In the genomic region with DNA sequence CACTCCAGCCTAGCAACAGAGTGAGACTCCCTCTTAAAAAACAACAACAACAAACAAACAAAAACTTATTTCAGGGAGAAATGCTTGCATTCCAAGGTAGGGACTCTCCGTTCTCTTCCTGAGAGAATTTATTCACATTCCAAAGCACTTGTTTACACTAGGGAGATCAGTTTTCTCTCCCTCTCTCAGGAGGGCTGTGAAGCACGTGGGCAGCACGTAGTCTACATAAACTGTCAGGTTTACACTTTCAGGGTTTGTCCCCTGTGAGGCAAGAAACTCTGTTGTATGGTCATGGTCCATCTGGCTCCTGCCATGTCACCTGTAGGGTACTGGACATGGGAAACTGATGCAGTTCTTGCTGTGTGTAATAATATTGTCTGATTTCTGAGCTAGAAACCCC, we compare ENCODE assay signal across 1 cellular context.
TF ChIP-seq lines count a peak whose summit lies in the region.

No MANE protein-coding gene starts in this region.

TF ChIP-seq in HepG2, 621 proteins besides CTCF, POLR2A, EP300 and RAD21 (continued from another document and continues in another):
- TF ChIP-seq, protein P1, sequence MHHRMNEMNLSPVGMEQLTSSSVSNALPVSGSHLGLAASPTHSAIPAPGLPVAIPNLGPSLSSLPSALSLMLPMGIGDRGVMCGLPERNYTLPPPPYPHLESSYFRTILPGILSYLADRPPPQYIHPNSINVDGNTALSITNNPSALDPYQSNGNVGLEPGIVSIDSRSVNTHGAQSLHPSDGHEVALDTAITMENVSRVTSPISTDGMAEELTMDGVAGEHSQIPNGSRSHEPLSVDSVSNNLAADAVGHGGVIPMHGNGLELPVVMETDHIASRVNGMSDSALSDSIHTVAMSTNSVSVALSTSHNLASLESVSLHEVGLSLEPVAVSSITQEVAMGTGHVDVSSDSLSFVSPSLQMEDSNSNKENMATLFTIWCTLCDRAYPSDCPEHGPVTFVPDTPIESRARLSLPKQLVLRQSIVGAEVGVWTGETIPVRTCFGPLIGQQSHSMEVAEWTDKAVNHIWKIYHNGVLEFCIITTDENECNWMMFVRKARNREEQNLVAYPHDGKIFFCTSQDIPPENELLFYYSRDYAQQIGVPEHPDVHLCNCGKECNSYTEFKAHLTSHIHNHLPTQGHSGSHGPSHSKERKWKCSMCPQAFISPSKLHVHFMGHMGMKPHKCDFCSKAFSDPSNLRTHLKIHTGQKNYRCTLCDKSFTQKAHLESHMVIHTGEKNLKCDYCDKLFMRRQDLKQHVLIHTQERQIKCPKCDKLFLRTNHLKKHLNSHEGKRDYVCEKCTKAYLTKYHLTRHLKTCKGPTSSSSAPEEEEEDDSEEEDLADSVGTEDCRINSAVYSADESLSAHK (CRISPR knock-in tag; IDR thresholded peaks at IDR 0.05; ENCODE audit: borderline replicate concordance), result no peak
- TF ChIP-seq, protein P2, sequence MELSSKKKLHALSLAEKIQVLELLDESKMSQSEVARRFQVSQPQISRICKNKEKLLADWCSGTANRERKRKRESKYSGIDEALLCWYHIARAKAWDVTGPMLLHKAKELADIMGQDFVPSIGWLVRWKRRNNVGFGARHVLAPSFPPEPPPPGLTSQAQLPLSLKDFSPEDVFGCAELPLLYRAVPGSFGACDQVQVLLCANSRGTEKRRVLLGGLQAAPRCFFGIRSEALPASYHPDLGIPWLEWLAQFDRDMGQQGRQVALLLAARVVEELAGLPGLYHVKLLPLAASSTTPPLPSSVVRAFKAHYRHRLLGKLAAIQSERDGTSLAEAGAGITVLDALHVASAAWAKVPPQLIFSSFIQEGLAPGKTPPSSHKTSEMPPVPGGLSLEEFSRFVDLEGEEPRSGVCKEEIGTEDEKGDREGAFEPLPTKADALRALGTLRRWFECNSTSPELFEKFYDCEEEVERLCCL (CRISPR knock-in tag; IDR thresholded peaks at IDR 0.05; ENCODE audit: borderline replicate concordance), result no peak
- TF ChIP-seq PAF1 (CRISPR knock-in tag; IDR thresholded peaks at IDR 0.05) (no peak), TAF1 (CRISPR knock-in tag; IDR thresholded peaks at IDR 0.05) (no peak), ATF7-NPFF (CRISPR knock-in tag; IDR thresholded peaks at IDR 0.05; ENCODE audit: low read depth) (no peak), ZSCAN25 (CRISPR knock-in tag; IDR thresholded peaks at IDR 0.05) (no peak), ZNF607 (CRISPR knock-in tag; IDR thresholded peaks at IDR 0.05; ENCODE audit: borderline replicate concordance) (0 out of 2 replicates have a peak, but pooled peaks have one; percentile 45), ZNF317 (CRISPR knock-in tag; IDR thresholded peaks at IDR 0.05) (0 out of 2 replicates have a peak, but pooled peaks have one; percentile 48), KDM6A (CRISPR knock-in tag; IDR thresholded peaks at IDR 0.05; ENCODE audit: low read depth) (no peak), FOSL2 (CRISPR knock-in tag; IDR thresholded peaks at IDR 0.05) (peak; percentile 19; the same call in 1 of the 2 replicates), HNF4G (IDR thresholded peaks at IDR 0.05; ENCODE audit: borderline replicate concordance, low read depth, low read length) (no peak), HNF4G (CRISPR knock-in tag; IDR thresholded peaks at IDR 0.05; ENCODE audit: borderline replicate concordance, low read depth) (no peak), SIX4 (CRISPR knock-in tag; IDR thresholded peaks at IDR 0.05) (peak; percentile 73; the same call in 1 of the 2 replicates), ZNF274 (CRISPR knock-in tag; IDR thresholded peaks at IDR 0.05) (no peak), ZNF558 (CRISPR knock-in tag; IDR thresholded peaks at IDR 0.05; ENCODE audit: borderline replicate concordance) (no peak; the same call in 1 of the 2 replicates), TGIF2 (CRISPR knock-in tag; IDR thresholded peaks at IDR 0.05) (0 out of 2 replicates have a peak, but pooled peaks have one; percentile 54), HES4 (CRISPR knock-in tag; IDR thresholded peaks at IDR 0.05; ENCODE audit: borderline replicate concordance) (no peak), ZNF776 (CRISPR knock-in tag; IDR thresholded peaks at IDR 0.05) (no peak), ZNF335 (CRISPR knock-in tag; IDR thresholded peaks at IDR 0.05) (no peak), HHEX (CRISPR knock-in tag; IDR thresholded peaks at IDR 0.05) (peak; percentile 43; the same call in 1 of the 2 replicates), SPEN (CRISPR knock-in tag; IDR thresholded peaks at IDR 0.05; ENCODE audit: low read depth) (peak; percentile 46; the same call in 1 of the 2 replicates), SOX13 (IDR thresholded peaks at IDR 0.05) (no peak), SOX13 (CRISPR knock-in tag; conservative IDR thresholded peaks at IDR 0.05 in 1 of 2, IDR thresholded peaks at IDR 0.05 in 1 of 2) (peak in 1 of 2 experiments; percentile 46; a peak in 1 of 4 replicates), HNRNPUL1 (IDR thresholded peaks at IDR 0.05; ENCODE audit: low read depth, low read length) (no peak), ZNF556 (CRISPR knock-in tag; IDR thresholded peaks at IDR 0.05; ENCODE audit: borderline replicate concordance) (0 out of 2 replicates have a peak, but pooled peaks have one; percentile 23), POLR2AphosphoS5 (IDR thresholded peaks at IDR 0.05; ENCODE audit: low read depth, low read length) (no peak)
- TF ChIP-seq, protein P3, sequence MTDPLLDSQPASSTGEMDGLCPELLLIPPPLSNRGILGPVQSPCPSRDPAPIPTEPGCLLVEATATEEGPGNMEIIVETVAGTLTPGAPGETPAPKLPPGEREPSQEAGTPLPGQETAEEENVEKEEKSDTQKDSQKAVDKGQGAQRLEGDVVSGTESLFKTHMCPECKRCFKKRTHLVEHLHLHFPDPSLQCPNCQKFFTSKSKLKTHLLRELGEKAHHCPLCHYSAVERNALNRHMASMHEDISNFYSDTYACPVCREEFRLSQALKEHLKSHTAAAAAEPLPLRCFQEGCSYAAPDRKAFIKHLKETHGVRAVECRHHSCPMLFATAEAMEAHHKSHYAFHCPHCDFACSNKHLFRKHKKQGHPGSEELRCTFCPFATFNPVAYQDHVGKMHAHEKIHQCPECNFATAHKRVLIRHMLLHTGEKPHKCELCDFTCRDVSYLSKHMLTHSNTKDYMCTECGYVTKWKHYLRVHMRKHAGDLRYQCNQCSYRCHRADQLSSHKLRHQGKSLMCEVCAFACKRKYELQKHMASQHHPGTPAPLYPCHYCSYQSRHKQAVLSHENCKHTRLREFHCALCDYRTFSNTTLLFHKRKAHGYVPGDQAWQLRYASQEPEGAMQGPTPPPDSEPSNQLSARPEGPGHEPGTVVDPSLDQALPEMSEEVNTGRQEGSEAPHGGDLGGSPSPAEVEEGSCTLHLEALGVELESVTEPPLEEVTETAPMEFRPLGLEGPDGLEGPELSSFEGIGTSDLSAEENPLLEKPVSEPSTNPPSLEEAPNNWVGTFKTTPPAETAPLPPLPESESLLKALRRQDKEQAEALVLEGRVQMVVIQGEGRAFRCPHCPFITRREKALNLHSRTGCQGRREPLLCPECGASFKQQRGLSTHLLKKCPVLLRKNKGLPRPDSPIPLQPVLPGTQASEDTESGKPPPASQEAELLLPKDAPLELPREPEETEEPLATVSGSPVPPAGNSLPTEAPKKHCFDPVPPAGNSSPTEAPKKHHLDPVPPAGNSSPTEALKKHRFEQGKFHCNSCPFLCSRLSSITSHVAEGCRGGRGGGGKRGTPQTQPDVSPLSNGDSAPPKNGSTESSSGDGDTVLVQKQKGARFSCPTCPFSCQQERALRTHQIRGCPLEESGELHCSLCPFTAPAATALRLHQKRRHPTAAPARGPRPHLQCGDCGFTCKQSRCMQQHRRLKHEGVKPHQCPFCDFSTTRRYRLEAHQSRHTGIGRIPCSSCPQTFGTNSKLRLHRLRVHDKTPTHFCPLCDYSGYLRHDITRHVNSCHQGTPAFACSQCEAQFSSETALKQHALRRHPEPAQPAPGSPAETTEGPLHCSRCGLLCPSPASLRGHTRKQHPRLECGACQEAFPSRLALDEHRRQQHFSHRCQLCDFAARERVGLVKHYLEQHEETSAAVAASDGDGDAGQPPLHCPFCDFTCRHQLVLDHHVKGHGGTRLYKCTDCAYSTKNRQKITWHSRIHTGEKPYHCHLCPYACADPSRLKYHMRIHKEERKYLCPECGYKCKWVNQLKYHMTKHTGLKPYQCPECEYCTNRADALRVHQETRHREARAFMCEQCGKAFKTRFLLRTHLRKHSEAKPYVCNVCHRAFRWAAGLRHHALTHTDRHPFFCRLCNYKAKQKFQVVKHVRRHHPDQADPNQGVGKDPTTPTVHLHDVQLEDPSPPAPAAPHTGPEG (CRISPR knock-in tag; IDR thresholded peaks at IDR 0.05), result no peak
- TF ChIP-seq, protein P4, sequence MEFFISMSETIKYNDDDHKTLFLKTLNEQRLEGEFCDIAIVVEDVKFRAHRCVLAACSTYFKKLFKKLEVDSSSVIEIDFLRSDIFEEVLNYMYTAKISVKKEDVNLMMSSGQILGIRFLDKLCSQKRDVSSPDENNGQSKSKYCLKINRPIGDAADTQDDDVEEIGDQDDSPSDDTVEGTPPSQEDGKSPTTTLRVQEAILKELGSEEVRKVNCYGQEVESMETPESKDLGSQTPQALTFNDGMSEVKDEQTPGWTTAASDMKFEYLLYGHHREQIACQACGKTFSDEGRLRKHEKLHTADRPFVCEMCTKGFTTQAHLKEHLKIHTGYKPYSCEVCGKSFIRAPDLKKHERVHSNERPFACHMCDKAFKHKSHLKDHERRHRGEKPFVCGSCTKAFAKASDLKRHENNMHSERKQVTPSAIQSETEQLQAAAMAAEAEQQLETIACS (CRISPR knock-in tag; IDR thresholded peaks at IDR 0.05), result no peak
- TF ChIP-seq, protein P5, sequence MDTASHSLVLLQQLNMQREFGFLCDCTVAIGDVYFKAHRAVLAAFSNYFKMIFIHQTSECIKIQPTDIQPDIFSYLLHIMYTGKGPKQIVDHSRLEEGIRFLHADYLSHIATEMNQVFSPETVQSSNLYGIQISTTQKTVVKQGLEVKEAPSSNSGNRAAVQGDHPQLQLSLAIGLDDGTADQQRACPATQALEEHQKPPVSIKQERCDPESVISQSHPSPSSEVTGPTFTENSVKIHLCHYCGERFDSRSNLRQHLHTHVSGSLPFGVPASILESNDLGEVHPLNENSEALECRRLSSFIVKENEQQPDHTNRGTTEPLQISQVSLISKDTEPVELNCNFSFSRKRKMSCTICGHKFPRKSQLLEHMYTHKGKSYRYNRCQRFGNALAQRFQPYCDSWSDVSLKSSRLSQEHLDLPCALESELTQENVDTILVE (CRISPR knock-in tag; IDR thresholded peaks at IDR 0.05), result peak; percentile 52; the same call in 1 of the 2 replicates
- TF ChIP-seq, protein P6, sequence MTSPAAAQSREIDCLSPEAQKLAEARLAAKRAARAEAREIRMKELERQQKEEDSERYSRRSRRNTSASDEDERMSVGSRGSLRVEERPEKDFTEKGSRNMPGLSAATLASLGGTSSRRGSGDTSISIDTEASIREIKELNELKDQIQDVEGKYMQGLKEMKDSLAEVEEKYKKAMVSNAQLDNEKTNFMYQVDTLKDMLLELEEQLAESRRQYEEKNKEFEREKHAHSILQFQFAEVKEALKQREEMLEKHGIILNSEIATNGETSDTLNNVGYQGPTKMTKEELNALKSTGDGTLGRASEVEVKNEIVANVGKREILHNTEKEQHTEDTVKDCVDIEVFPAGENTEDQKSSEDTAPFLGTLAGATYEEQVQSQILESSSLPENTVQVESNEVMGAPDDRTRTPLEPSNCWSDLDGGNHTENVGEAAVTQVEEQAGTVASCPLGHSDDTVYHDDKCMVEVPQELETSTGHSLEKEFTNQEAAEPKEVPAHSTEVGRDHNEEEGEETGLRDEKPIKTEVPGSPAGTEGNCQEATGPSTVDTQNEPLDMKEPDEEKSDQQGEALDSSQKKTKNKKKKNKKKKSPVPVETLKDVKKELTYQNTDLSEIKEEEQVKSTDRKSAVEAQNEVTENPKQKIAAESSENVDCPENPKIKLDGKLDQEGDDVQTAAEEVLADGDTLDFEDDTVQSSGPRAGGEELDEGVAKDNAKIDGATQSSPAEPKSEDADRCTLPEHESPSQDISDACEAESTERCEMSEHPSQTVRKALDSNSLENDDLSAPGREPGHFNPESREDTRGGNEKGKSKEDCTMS (CRISPR knock-in tag; conservative IDR thresholded peaks at IDR 0.05), result no peak
- TF ChIP-seq, protein P7, sequence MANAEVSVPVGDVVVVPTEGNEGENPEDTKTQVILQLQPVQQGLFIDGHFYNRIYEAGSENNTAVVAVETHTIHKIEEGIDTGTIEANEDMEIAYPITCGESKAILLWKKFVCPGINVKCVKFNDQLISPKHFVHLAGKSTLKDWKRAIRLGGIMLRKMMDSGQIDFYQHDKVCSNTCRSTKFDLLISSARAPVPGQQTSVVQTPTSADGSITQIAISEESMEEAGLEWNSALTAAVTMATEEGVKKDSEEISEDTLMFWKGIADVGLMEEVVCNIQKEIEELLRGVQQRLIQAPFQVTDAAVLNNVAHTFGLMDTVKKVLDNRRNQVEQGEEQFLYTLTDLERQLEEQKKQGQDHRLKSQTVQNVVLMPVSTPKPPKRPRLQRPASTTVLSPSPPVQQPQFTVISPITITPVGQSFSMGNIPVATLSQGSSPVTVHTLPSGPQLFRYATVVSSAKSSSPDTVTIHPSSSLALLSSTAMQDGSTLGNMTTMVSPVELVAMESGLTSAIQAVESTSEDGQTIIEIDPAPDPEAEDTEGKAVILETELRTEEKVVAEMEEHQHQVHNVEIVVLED (CRISPR knock-in tag; IDR thresholded peaks at IDR 0.05; ENCODE audit: borderline replicate concordance), result no peak
- TF ChIP-seq, protein P8, sequence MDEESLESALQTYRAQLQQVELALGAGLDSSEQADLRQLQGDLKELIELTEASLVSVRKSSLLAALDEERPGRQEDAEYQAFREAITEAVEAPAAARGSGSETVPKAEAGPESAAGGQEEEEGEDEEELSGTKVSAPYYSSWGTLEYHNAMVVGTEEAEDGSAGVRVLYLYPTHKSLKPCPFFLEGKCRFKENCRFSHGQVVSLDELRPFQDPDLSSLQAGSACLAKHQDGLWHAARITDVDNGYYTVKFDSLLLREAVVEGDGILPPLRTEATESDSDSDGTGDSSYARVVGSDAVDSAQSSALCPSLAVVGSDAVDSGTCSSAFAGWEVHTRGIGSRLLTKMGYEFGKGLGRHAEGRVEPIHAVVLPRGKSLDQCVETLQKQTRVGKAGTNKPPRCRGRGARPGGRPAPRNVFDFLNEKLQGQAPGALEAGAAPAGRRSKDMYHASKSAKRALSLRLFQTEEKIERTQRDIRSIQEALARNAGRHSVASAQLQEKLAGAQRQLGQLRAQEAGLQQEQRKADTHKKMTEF (CRISPR knock-in tag; IDR thresholded peaks at IDR 0.05), result 0 out of 2 replicates have a peak, but pooled peaks have one; percentile 43
- TF ChIP-seq, protein P9, sequence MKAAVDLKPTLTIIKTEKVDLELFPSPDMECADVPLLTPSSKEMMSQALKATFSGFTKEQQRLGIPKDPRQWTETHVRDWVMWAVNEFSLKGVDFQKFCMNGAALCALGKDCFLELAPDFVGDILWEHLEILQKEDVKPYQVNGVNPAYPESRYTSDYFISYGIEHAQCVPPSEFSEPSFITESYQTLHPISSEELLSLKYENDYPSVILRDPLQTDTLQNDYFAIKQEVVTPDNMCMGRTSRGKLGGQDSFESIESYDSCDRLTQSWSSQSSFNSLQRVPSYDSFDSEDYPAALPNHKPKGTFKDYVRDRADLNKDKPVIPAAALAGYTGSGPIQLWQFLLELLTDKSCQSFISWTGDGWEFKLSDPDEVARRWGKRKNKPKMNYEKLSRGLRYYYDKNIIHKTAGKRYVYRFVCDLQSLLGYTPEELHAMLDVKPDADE (CRISPR knock-in tag; IDR thresholded peaks at IDR 0.05), result no peak
- TF ChIP-seq, protein P10, sequence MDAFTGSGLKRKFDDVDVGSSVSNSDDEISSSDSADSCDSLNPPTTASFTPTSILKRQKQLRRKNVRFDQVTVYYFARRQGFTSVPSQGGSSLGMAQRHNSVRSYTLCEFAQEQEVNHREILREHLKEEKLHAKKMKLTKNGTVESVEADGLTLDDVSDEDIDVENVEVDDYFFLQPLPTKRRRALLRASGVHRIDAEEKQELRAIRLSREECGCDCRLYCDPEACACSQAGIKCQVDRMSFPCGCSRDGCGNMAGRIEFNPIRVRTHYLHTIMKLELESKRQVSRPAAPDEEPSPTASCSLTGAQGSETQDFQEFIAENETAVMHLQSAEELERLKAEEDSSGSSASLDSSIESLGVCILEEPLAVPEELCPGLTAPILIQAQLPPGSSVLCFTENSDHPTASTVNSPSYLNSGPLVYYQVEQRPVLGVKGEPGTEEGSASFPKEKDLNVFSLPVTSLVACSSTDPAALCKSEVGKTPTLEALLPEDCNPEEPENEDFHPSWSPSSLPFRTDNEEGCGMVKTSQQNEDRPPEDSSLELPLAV (CRISPR knock-in tag; conservative IDR thresholded peaks at IDR 0.05; ENCODE audit: low read depth), result no peak
